Comparison of ENCODE assay signal across 9 cellular contexts in genomic region chr3:65751123-65751700, GRCh38.
DNase-seq lines count a peak whose midpoint lies in the region; ATAC-seq and TF ChIP-seq lines count a peak whose summit lies in the region.
"Had no signal": no experiment of that assay in that cellular context is flagged by ENCODE, and none has a peak within 500 bp of the region (broad histone marks: within the 10 kb centered on the region; RNA-seq: fewer than 3 reads in every experiment).

No MANE protein-coding gene starts in this region.

- peak; percentile 0 to 1 for DNase-seq in stimulated activated CD4-positive, alpha-beta T cell treated with anti-CD3 and anti-CD28 coated beads, Interleukin-2, amount 100 ng/mL, for 48 hours
- no peak for DNase-seq in stimulated activated CD4-positive, alpha-beta T cell treated with anti-CD3 and anti-CD28 coated beads, Interleukin-1b, Interleukin-23, amount 100 ng/mL, for 48 hours
- DNase-seq in LNCaP clone FGC (ENCODE audit: low read depth) (no peak), caudate nucleus (lab: John Stamatoyannopoulos, UW) (peak in 55 of 61 donors; percentile 4 to 76 (median 48)), left colon (peak in 1 of 2 donors; percentile 58), vagina (ENCODE audit: extremely low spot score in 2 of 2) (no peak)
- no peak for DNase-seq in activated CD4-positive, alpha-beta T cell treated with anti-CD3 and anti-CD28 coated beads for 4 hours
- DNase-seq in activated CD4-positive, CD25-positive, alpha-beta regulatory T cell treated with anti-CD3 and anti-CD28 coated beads, Interleukin-2, amount 50 U/mL, for 72 hours = no peak

- H3K4me1 ChIP-seq in vagina = no peaks in the 10 kb centered on the region

- TF ChIP-seq POLR2A in vagina (IDR thresholded peaks at IDR 0.05) = no peak

- H3K9me3 ChIP-seq in vagina = no peaks in the 10 kb centered on the region

- H3K4me3 ChIP-seq in LNCaP clone FGC (ENCODE audit: low read depth, low read length) (no peak overlapping the region), vagina (no peak overlapping the region)

- peak; percentile 71 for ATAC-seq in left colon

- H3K27ac ChIP-seq in caudate nucleus (ENCODE audit: low read depth, low read length) (peak overlapping the region; percentile 76), vagina (no peak overlapping the region)
- H3K27ac ChIP-seq: epithelial cell of prostate had no signal

- no peaks in the 10 kb centered on the region for H3K36me3 ChIP-seq in vagina

- TF ChIP-seq CTCF in LNCaP clone FGC (IDR thresholded peaks at IDR 0.05; ENCODE audit: control insufficient read depth, extremely low read depth, insufficient read depth) (peak; percentile 76), vagina (IDR thresholded peaks at IDR 0.05) (peak in 2 of 3 experiments; percentile 30 to 51)

- H3K27me3 ChIP-seq in vagina = no peaks in the 10 kb centered on the region

- intact Hi-C loops in left colon (cut with DNase I, micrococcal nuclease) = no loop called here
- intact Hi-C loops in vagina (cut with DNase I) = no loop called here

Comparison
In these comparisons a context has a peak if more than half of its experiments do, and no peak if none do; other contexts are left out.
1. DNase-seq: peak in stimulated activated CD4-positive, alpha-beta T cell treated with anti-CD3 and anti-CD28 coated beads, Interleukin-2, amount 100 ng/mL, for 48 hours (2 of 2) and caudate nucleus (55 of 61); none in stimulated activated CD4-positive, alpha-beta T cell treated with anti-CD3 and anti-CD28 coated beads, Interleukin-1b, Interleukin-23, amount 100 ng/mL, for 48 hours (single experiment), LNCaP clone FGC (single experiment), vagina (0 of 2), activated CD4-positive, alpha-beta T cell treated with anti-CD3 and anti-CD28 coated beads for 4 hours (0 of 2) and activated CD4-positive, CD25-positive, alpha-beta regulatory T cell treated with anti-CD3 and anti-CD28 coated beads, Interleukin-2, amount 50 U/mL, for 72 hours (single experiment).